23 cellular contexts compared by ENCODE assay signal in the genomic region with DNA sequence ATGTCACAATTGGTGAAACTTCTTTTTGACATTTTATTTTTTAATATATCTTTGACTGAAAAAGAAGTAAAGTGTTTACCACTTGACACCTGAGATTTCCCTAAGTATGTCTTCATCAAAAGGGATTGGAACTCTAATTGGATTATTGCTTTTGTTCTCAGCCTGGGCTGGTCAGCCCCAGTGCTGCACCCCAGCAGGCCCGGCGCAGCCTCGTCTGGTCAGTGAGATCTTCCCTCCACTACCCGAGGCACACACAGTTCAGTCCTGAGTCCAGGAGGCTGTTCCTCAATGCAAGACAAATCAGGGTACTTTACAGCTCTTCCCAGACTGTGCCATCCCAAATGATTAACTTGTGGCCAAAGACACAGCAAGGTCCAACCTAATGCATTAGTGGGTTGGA.
"Had no signal": no experiment of that assay in that cellular context is flagged by ENCODE, and none has a peak within 500 bp of the region (broad histone marks: within the 10 kb centered on the region; RNA-seq: fewer than 3 reads in every experiment).

No MANE protein-coding gene starts in this region.

- H3K4me1 ChIP-seq: gastrocnemius medialis, lower lobe of right lung, pancreas, suprapubic skin, vagina had no signal

- H3K27me3 ChIP-seq: dorsolateral prefrontal cortex, gastrocnemius medialis, heart left ventricle, hepatocyte, pancreas, suprapubic skin, thyroid gland, vagina had no signal

- ATAC-seq: gastrocnemius medialis; heart left ventricle; left ventricle myocardium superior; lower lobe of right lung; naive thymus-derived CD4-positive, alpha-beta T cell; pancreas; stimulated activated naive CD8-positive, alpha-beta T cell treated with anti-CD3 and anti-CD28 coated beads, Interleukin-15, amount 100 ng/mL, for 72 hours had no signal

- H2AFZ ChIP-seq: hepatocyte had no signal

- H3K36me3 ChIP-seq: gastrocnemius medialis, heart left ventricle, lower lobe of right lung, pancreas, suprapubic skin, thyroid gland, vagina had no signal

- H3K27ac ChIP-seq: dorsolateral prefrontal cortex, gastrocnemius medialis, heart left ventricle, hepatocyte, lower lobe of right lung, pancreas, suprapubic skin, thyroid gland, vagina had no signal

- H3K4me2 ChIP-seq: hepatocyte, smooth muscle cell had no signal

- DNase-seq: dorsolateral prefrontal cortex; effector CD4-positive, alpha-beta T cell; foreskin fibroblast; gastrocnemius medialis; heart left ventricle; kidney glomerular epithelial cell; left ventricle myocardium superior; lower lobe of right lung; naive thymus-derived CD4-positive, alpha-beta T cell; occipital lobe; pancreas; stimulated activated CD4-positive, alpha-beta T cell treated with anti-CD3 and anti-CD28 coated beads, Interleukin-12 subunit alpha, Interleukin-12 subunit beta, amount 100 ng/mL, for 4 hours; stimulated activated CD4-positive, alpha-beta T cell treated with anti-CD3 and anti-CD28 coated beads, Interleukin-1b, Interleukin-23, amount 100 ng/mL, for 48 hours; stimulated activated CD4-positive, alpha-beta T cell treated with anti-CD3 and anti-CD28 coated beads, Interleukin-4, amount 100 ng/mL, for 1 hour; stimulated activated CD8-positive, alpha-beta memory T cell treated with anti-CD3 and anti-CD28 coated beads, Interleukin-4, amount 100 ng/mL, for 48 hours; stimulated activated naive CD4-positive, alpha-beta T cell; stimulated activated naive CD8-positive, alpha-beta T cell treated with anti-CD3 and anti-CD28 coated beads, Interleukin-15, amount 100 ng/mL, for 72 hours; thyroid gland; trophoblast cell had no signal

- H3K4me3 ChIP-seq: dorsolateral prefrontal cortex, gastrocnemius medialis, heart left ventricle, hepatocyte, lower lobe of right lung, pancreas, smooth muscle cell, suprapubic skin, thyroid gland, vagina had no signal

- H3K9me3 ChIP-seq: gastrocnemius medialis, heart left ventricle, lower lobe of right lung, pancreas, suprapubic skin, thyroid gland, vagina had no signal
